ENCODE assay signal across 1 cellular context in the genomic region with DNA sequence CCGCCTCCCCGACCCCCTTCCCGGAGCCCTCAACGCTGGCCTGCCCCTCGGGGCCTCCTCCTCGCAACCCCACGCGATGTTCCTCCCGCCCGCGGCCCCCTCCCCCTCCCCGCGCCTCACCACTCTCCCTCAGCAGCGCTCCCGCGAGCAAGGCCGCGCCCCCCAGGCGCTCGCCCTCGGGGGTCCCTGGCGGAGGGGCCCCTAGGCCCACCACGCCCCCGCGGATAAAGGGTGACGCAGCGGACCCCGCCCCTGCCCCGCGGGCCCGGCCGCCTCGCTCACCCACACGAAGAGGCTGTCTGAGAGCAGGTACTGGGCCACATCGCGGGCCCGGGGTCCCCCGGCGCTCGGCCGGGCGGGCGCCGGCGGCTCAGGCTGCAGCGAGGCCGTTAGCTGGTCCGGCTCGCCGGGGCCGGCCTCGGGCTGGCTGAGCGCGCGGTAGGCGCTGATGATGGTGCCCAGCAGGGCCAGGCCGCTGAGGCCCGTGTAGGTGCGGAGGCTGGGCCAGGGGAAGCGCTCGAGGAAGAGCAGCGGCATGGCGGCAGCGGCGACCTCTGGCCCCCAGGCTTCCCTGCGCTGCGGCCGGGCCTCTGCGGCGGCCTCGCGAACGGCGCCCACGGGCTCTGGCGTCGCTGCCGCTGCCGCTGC.
A peak's percentile ranks its signal among the peaks of the same experiment; 100 is the strongest.
TF ChIP-seq lines count a peak whose summit lies in the region.

No MANE protein-coding gene starts in this region.

TF ChIP-seq in GM23338, 12 proteins besides CTCF, POLR2A, EP300 and RAD21:
- TF ChIP-seq, protein P1, sequence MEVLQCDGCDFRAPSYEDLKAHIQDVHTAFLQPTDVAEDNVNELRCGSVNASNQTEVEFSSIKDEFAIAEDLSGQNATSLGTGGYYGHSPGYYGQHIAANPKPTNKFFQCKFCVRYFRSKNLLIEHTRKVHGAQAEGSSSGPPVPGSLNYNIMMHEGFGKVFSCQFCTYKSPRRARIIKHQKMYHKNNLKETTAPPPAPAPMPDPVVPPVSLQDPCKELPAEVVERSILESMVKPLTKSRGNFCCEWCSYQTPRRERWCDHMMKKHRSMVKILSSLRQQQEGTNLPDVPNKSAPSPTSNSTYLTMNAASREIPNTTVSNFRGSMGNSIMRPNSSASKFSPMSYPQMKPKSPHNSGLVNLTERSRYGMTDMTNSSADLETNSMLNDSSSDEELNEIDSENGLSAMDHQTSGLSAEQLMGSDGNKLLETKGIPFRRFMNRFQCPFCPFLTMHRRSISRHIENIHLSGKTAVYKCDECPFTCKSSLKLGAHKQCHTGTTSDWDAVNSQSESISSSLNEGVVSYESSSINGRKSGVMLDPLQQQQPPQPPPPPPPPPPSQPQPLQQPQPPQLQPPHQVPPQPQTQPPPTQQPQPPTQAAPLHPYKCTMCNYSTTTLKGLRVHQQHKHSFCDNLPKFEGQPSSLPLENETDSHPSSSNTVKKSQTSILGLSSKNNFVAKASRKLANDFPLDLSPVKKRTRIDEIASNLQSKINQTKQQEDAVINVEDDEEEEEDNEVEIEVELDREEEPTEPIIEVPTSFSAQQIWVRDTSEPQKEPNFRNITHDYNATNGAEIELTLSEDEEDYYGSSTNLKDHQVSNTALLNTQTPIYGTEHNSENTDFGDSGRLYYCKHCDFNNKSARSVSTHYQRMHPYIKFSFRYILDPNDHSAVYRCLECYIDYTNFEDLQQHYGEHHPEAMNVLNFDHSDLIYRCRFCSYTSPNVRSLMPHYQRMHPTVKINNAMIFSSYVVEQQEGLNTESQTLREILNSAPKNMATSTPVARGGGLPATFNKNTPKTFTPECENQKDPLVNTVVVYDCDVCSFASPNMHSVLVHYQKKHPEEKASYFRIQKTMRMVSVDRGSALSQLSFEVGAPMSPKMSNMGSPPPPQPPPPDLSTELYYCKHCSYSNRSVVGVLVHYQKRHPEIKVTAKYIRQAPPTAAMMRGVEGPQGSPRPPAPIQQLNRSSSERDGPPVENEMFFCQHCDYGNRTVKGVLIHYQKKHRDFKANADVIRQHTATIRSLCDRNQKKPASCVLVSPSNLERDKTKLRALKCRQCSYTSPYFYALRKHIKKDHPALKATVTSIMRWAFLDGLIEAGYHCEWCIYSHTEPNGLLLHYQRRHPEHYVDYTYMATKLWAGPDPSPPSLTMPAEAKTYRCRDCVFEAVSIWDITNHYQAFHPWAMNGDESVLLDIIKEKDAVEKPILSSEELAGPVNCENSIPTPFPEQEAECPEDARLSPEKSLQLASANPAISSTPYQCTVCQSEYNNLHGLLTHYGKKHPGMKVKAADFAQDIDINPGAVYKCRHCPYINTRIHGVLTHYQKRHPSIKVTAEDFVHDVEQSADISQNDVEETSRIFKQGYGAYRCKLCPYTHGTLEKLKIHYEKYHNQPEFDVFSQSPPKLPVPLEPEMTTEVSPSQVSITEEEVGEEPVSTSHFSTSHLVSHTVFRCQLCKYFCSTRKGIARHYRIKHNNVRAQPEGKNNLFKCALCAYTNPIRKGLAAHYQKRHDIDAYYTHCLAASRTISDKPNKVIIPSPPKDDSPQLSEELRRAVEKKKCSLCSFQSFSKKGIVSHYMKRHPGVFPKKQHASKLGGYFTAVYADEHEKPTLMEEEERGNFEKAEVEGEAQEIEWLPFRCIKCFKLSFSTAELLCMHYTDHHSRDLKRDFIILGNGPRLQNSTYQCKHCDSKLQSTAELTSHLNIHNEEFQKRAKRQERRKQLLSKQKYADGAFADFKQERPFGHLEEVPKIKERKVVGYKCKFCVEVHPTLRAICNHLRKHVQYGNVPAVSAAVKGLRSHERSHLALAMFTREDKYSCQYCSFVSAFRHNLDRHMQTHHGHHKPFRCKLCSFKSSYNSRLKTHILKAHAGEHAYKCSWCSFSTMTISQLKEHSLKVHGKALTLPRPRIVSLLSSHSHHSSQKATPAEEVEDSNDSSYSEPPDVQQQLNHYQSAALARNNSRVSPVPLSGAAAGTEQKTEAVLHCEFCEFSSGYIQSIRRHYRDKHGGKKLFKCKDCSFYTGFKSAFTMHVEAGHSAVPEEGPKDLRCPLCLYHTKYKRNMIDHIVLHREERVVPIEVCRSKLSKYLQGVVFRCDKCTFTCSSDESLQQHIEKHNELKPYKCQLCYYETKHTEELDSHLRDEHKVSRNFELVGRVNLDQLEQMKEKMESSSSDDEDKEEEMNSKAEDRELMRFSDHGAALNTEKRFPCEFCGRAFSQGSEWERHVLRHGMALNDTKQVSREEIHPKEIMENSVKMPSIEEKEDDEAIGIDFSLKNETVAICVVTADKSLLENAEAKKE (CRISPR knock-in tag; IDR thresholded peaks at IDR 0.05) = no peak
- peak; percentile 4; the same call in 1 of the 2 replicates for TF ChIP-seq POLR2AphosphoS5 (IDR thresholded peaks at IDR 0.05; ENCODE audit: low read depth)
